ENCODE assay signal across 8 cellular contexts in genomic region chr19:39845621-39846175, GRCh38. TPM values are rescaled to one million over a fixed set of nuclear protein-coding genes. Genes with fewer than 3 reads are reported as not detected.
DNase-seq lines count a peak whose midpoint lies in the region; ATAC-seq and TF ChIP-seq lines count a peak whose summit lies in the region.

No MANE protein-coding gene starts in this region.

- peaks cover 24% of the 10 kb centered on the region; the same call in 1 of the 2 replicates for H4K20me1 ChIP-seq in HCT116 (ENCODE audit: insufficient read depth)

- no peak for TF ChIP-seq POLR2A in HCT116 (IDR thresholded peaks at IDR 0.05; ENCODE audit: borderline replicate concordance, extremely low read depth, insufficient read depth, insufficient read length)
- no peak for TF ChIP-seq POLR2A in Peyer's patch (IDR thresholded peaks at IDR 0.05)
- TF ChIP-seq POLR2A in vagina (IDR thresholded peaks at IDR 0.05): no peak

- DNase-seq in HCT116 (ENCODE audit: low read depth, low spot score) (no peak), Peyer's patch (no peak), dorsolateral prefrontal cortex (peak in 3 of 10 donors; percentile 7 to 46 (median 10)), vagina (ENCODE audit: extremely low spot score in 2 of 2) (no peak), Ammon's horn (ENCODE audit: low spot score) (no peak), GF-D8 (lab: John Stamatoyannopoulos, UW) (no peak)

- 0 to 1% methylated on average over 12 to 16 of the region's 26 CpGs for WGBS in mesodermal cell (ENCODE audit: insufficient coverage in 2 of 2), 2 experiments

- no peaks in the 10 kb centered on the region for H3K9me3 ChIP-seq in HCT116 (ENCODE audit: control insufficient read depth in 1 of 2, insufficient read depth in 1 of 2, low read depth in 1 of 2, low read length in 2 of 2)
- H3K9me3 ChIP-seq in Peyer's patch: no peaks in the 10 kb centered on the region
- H3K9me3 ChIP-seq in mesodermal cell (ENCODE audit: control insufficient read depth, low read length): no peaks in the 10 kb centered on the region
- H3K9me3 ChIP-seq in vagina: no peaks in the 10 kb centered on the region

- H2AFZ ChIP-seq in HCT116 (ENCODE audit: low read depth, low read length, poor library complexity, severe bottlenecking): no peak overlapping the region

- H3K9me2 ChIP-seq in HCT116 (ENCODE audit: insufficient read depth): no peaks in the 10 kb centered on the region

- H3K27me3 ChIP-seq in HCT116 (ENCODE audit: insufficient read depth, low read length) (no peaks in the 10 kb centered on the region), Peyer's patch (no peaks in the 10 kb centered on the region), dorsolateral prefrontal cortex (no peaks in the 10 kb centered on the region), vagina (no peaks in the 10 kb centered on the region)

- H3K36me3 ChIP-seq in HCT116 (ENCODE audit: control insufficient read depth in 1 of 2, insufficient read depth in 2 of 2, low read length in 2 of 2) (no peaks in the 10 kb centered on the region), Peyer's patch (no peaks in the 10 kb centered on the region), mesodermal cell (ENCODE audit: control insufficient read depth, insufficient read depth, low read length) (peaks cover 10% of the 10 kb centered on the region), vagina (no peaks in the 10 kb centered on the region)

- RAD21 ChIA-PET in HCT116 (lab: Charles Lee; ENCODE audit: low non-redundant PET in 1 of 2, low total read pairs in 2 of 2, uncharacterized antibody in 2 of 2, unreplicated experiment in 2 of 2): no interaction called here

- H3K79me2 ChIP-seq in HCT116 (ENCODE audit: insufficient read depth, low read length): peaks cover 55% of the 10 kb centered on the region

- POLR2A ChIA-PET in HCT116 (lab: Charles Lee): interaction anchor here (1.2 kb wide), 1 partner anchor 9 kb away, joined by 5 read pairs; no protein-coding TSS in a partner anchor

- H3K27ac ChIP-seq in C4-2B (peak overlapping the region; percentile 93), HCT116 (ENCODE audit: low read depth, low read length) (peak overlapping the region; percentile 73), Peyer's patch (peak overlapping the region; percentile 85 to 87 (median 85)), dorsolateral prefrontal cortex (peak overlapping the region in 46 of 59 donors; percentile 27 to 96 (median 86)), mesodermal cell (ENCODE audit: low read depth, low read length, severe bottlenecking) (peak overlapping the region; percentile 77), vagina (peak overlapping the region; percentile 85)

- H3K4me2 ChIP-seq in HCT116 (ENCODE audit: low read length): peak overlapping the region; percentile 90

- H3K4me1 ChIP-seq in HCT116 (ENCODE audit: control insufficient read depth in 1 of 2, insufficient read depth in 2 of 2, low read length in 2 of 2) (peaks cover 28 to 39% of the 10 kb centered on the region in 2 experiments), Peyer's patch (peaks cover 0 to 32% (median 11%) of the 10 kb centered on the region in 4 donors), mesodermal cell (ENCODE audit: control insufficient read depth, insufficient read depth, low read length, poor library complexity, severe bottlenecking) (peaks cover 30% of the 10 kb centered on the region), vagina (peaks cover 46% of the 10 kb centered on the region)

- peak; percentile 48 for ATAC-seq in HCT116

- intact Hi-C loops in HCT116 (cut with micrococcal nuclease) (no loop called here), dorsolateral prefrontal cortex (cut with DNase I) (loop anchor here (2.0 to 10.0 kb wide), 3 partner anchors 53 to 301 kb away; partner anchors contain the start of genes EID2 (in 2 of the 2) and PSMC4 (in 2 of the 2)), vagina (cut with DNase I) (loop anchor here (10.0 kb wide), 1 partner anchor 129 kb away; the partner anchor contains the start of gene PSMC4)

- no peak; the same call in 1 of the 2 replicates for TF ChIP-seq CTCF in C4-2B (conservative IDR thresholded peaks at IDR 0.05)
- peak in 1 of 3 experiments; percentile 15; a peak in 1 of 6 replicates for TF ChIP-seq CTCF in HCT116 (IDR thresholded peaks at IDR 0.05 in 2 of 3, conservative IDR thresholded peaks at IDR 0.05 in 1 of 3; ENCODE audit: borderline replicate concordance in 1 of 3, insufficient read depth in 1 of 3, low read depth in 2 of 3, low read length in 2 of 3)
- no peak for TF ChIP-seq CTCF in Peyer's patch (IDR thresholded peaks at IDR 0.05)
- TF ChIP-seq CTCF in dorsolateral prefrontal cortex (IDR thresholded peaks at IDR 0.05 in 54 of 56, conservative IDR thresholded peaks at IDR 0.05 in 2 of 56; ENCODE audit: low read depth in 1 of 56, partially characterized antibody in 56 of 56): no peak
- TF ChIP-seq CTCF in vagina (IDR thresholded peaks at IDR 0.05): peak in 1 of 3 experiments; percentile 7

- H3K4me3 ChIP-seq in HCT116 (replicated peaks in 1 of 2; ENCODE audit: low read depth in 1 of 2, low read length in 2 of 2) (peak overlapping the region; percentile 94 to 97), Peyer's patch (peak overlapping the region; percentile 85 to 93 (median 88)), dorsolateral prefrontal cortex (peak overlapping the region; percentile 60 to 99 (median 89)), mesodermal cell (ENCODE audit: extremely low read depth, insufficient read depth, low read length, poor library complexity, severe bottlenecking) (peak overlapping the region; percentile 89), vagina (peak overlapping the region; percentile 78 to 92)

- BruUV-seq in HCT116 (replicated peaks; lab: Mats Ljungman, UMichigan): TSS peak; percentile 70

- no peak for TF ChIP-seq RAD21 in HCT116 (IDR thresholded peaks at IDR 0.05; ENCODE audit: low read depth)

- H3K9ac ChIP-seq in HCT116 (ENCODE audit: low read length): peak overlapping the region; percentile 100

- CTCF ChIA-PET in HCT116 (lab: Charles Lee): interaction anchor here (0.9 to 2.1 kb wide), 3 partner anchors 51 to 125 kb away, joined by 3 to 7 read pairs (median 5); partner anchors contain the start of gene PSMC4

TF ChIP-seq in HCT116, 20 proteins besides CTCF, POLR2A, EP300 and RAD21 (continues in another document):
- TF ChIP-seq YY1 (IDR thresholded peaks at IDR 0.05; ENCODE audit: extremely low read depth, insufficient replicate concordance, low read depth, low read length) (no peak), CEBPB (IDR thresholded peaks at IDR 0.05; ENCODE audit: low read depth) (no peak), TCF7L2 (IDR thresholded peaks at IDR 0.05; ENCODE audit: borderline replicate concordance, extremely low read depth, insufficient read depth, insufficient read length) (no peak), FOSL1 (IDR thresholded peaks at IDR 0.05; ENCODE audit: low read depth) (no peak), REST (IDR thresholded peaks at IDR 0.05; ENCODE audit: low read depth) (no peak), MAX (IDR thresholded peaks at IDR 0.05) (no peak), SIN3A (IDR thresholded peaks at IDR 0.05; ENCODE audit: low read depth) (no peak), SRF (IDR thresholded peaks at IDR 0.05; ENCODE audit: low read depth) (no peak), ATF3 (IDR thresholded peaks at IDR 0.05) (no peak), ZFX (IDR thresholded peaks at IDR 0.05) (no peak; the same call in 1 of the 2 replicates), JUND (IDR thresholded peaks at IDR 0.05) (no peak), SP1 (IDR thresholded peaks at IDR 0.05; ENCODE audit: low read depth) (no peak), EZH2 (IDR thresholded peaks at IDR 0.05) (no peak), EGR1 (IDR thresholded peaks at IDR 0.05; ENCODE audit: low read depth) (no peak)

RNA-seq across cellular contexts. Expression of gene FBL, which starts 0.5 kb away (rescaled TPM):
- total RNA-seq in HCT116 (2021; ENCODE audit: unreplicated experiment): 554 TPM
- 750 and 878 TPM in 2 replicates for polyA plus RNA-seq in HCT116 (2012)
- total RNA-seq in Peyer's patch: 100 to 1,000 TPM in 3 of 4 donors, 10 to 100 TPM in 1; 42.4 to 206 (median 103) TPM
- 100 to 1,000 TPM in 1 of 120 experiments, 10 to 100 TPM in 119; 43.4 to 102 (median 66.4) TPM for total RNA-seq in dorsolateral prefrontal cortex
- 269 TPM for polyA plus RNA-seq in mesodermal cell (2013, experiment 1 of 2)
- 261 TPM for polyA plus RNA-seq in mesodermal cell (2013, experiment 2 of 2)
- 180 TPM for total RNA-seq in vagina

RNA-seq across cellular contexts. Expression of gene DYRK1B, which starts 11.7 kb away (rescaled TPM):
- total RNA-seq in HCT116 (2021; ENCODE audit: unreplicated experiment): 7.3 TPM
- 3.7 and 3.8 TPM in 2 replicates for polyA plus RNA-seq in HCT116 (2012)
- 10 to 100 TPM in 3 of 4 donors, 1 to 10 TPM in 1; 8.3 to 38.7 (median 17.3) TPM for total RNA-seq in Peyer's patch
- 10 to 100 TPM; 19.2 to 46.1 (median 32.8) TPM for total RNA-seq in dorsolateral prefrontal cortex
- 23.8 TPM for polyA plus RNA-seq in mesodermal cell (2013, experiment 1 of 2)
- 23.7 TPM for polyA plus RNA-seq in mesodermal cell (2013, experiment 2 of 2)
- 5.6 TPM for total RNA-seq in vagina
